8 cellular contexts compared by ENCODE assay signal in genomic region chr13:110680852-110681251, GRCh38. TPM values are rescaled to one million over a fixed set of nuclear protein-coding genes. Genes with fewer than 3 reads are reported as not detected.
DNase-seq lines count a peak whose midpoint lies in the region; ATAC-seq and TF ChIP-seq lines count a peak whose summit lies in the region.

No MANE protein-coding gene starts in this region.

- intact Hi-C loops in natural killer cell (cut with micrococcal nuclease): no loop called here

- POLR2A ChIA-PET in activated CD4-positive, alpha-beta memory T cell treated with anti-CD3 and anti-CD28 coated beads, Interleukin-2, amount 10 ng/mL, durations not matched to agents 7 days and 5 days (lab: Charles Lee): no interaction called here

- no peaks in the 10 kb centered on the region for H3K9me3 Mint-ChIP-seq in IgD-negative memory B cell
- H3K9me3 Mint-ChIP-seq in neural crest cell: no peaks in the 10 kb centered on the region
- no peaks in the 10 kb centered on the region for H3K9me3 Mint-ChIP-seq in natural killer cell
- H3K9me3 Mint-ChIP-seq in activated CD4-positive, alpha-beta memory T cell treated with anti-CD3 and anti-CD28 coated beads, Interleukin-2, amount 10 ng/mL, durations not matched to agents 7 days and 5 days: no peaks in the 10 kb centered on the region

- H3K36me3 Mint-ChIP-seq in IgD-negative memory B cell (peaks cover 6% of the 10 kb centered on the region), neural crest cell (ENCODE audit: low read depth) (peaks cover 31% of the 10 kb centered on the region), natural killer cell (peaks cover 6% of the 10 kb centered on the region)
- peaks cover 62% of the 10 kb centered on the region for H3K36me3 Mint-ChIP-seq in activated CD4-positive, alpha-beta memory T cell treated with anti-CD3 and anti-CD28 coated beads, Interleukin-2, amount 10 ng/mL, durations not matched to agents 7 days and 5 days (ENCODE audit: low read depth)

- in situ Hi-C loops in astrocyte of the cerebellum (cut with HindIII; ENCODE audit: low sequenced_read_pairs): no loop called here

- CTCF ChIA-PET in activated CD4-positive, alpha-beta memory T cell treated with anti-CD3 and anti-CD28 coated beads, Interleukin-2, amount 10 ng/mL, durations not matched to agents 7 days and 5 days (lab: Charles Lee): interaction anchor here (1.4 to 4.6 kb wide), 2 partner anchors 9 to 138 kb away, joined by 3 to 35 read pairs; no protein-coding TSS in a partner anchor

- no peak for ATAC-seq in natural killer cell

- no peaks in the 10 kb centered on the region for H3K27me3 Mint-ChIP-seq in IgD-negative memory B cell
- H3K27me3 Mint-ChIP-seq in neural crest cell (ENCODE audit: low read depth): no peaks in the 10 kb centered on the region
- no peaks in the 10 kb centered on the region for H3K27me3 Mint-ChIP-seq in natural killer cell (ENCODE audit: low read depth in 2 of 2)
- no peaks in the 10 kb centered on the region for H3K27me3 Mint-ChIP-seq in activated CD4-positive, alpha-beta memory T cell treated with anti-CD3 and anti-CD28 coated beads, Interleukin-2, amount 10 ng/mL, durations not matched to agents 7 days and 5 days

- peak overlapping the region in 2 of 3 donors; percentile 70 to 76 for H3K27ac Mint-ChIP-seq in IgD-negative memory B cell
- no peak overlapping the region for H3K27ac Mint-ChIP-seq in neural crest cell (ENCODE audit: unreplicated experiment)
- H3K27ac Mint-ChIP-seq in natural killer cell: no peak overlapping the region
- H3K27ac Mint-ChIP-seq in activated CD4-positive, alpha-beta memory T cell treated with anti-CD3 and anti-CD28 coated beads, Interleukin-2, amount 10 ng/mL, durations not matched to agents 7 days and 5 days: no peak overlapping the region

- H3K4me3 ChIP-seq in astrocyte of the cerebellum (ENCODE audit: low read depth, low read length): no peak overlapping the region

- H3K4me1 Mint-ChIP-seq in IgD-negative memory B cell: peaks cover 18 to 31% (median 30%) of the 10 kb centered on the region in 3 donors
- H3K4me1 Mint-ChIP-seq in neural crest cell: no peaks in the 10 kb centered on the region
- H3K4me1 Mint-ChIP-seq in natural killer cell: peaks cover 12 to 15% of the 10 kb centered on the region in 2 donors
- peaks cover 10% of the 10 kb centered on the region for H3K4me1 Mint-ChIP-seq in activated CD4-positive, alpha-beta memory T cell treated with anti-CD3 and anti-CD28 coated beads, Interleukin-2, amount 10 ng/mL, durations not matched to agents 7 days and 5 days

- peak overlapping the region in 1 of 4 donors; percentile 42 for H3K4me3 Mint-ChIP-seq in IgD-negative memory B cell
- no peak overlapping the region for H3K4me3 Mint-ChIP-seq in neural crest cell
- H3K4me3 Mint-ChIP-seq in natural killer cell: no peak overlapping the region
- H3K4me3 Mint-ChIP-seq in activated CD4-positive, alpha-beta memory T cell treated with anti-CD3 and anti-CD28 coated beads, Interleukin-2, amount 10 ng/mL, durations not matched to agents 7 days and 5 days: no peak overlapping the region

- TF ChIP-seq CTCF in astrocyte of the cerebellum (IDR thresholded peaks at IDR 0.05; ENCODE audit: low read depth, low read length, missing control alignments) (peak; percentile 54), neural crest cell (conservative IDR thresholded peaks at IDR 0.05) (peak; percentile 56), natural killer cell (IDR thresholded peaks at IDR 0.05) (no peak)

- DNase-seq in DMS53 (lab: John Stamatoyannopoulos, UW): peak; percentile 9
- DNase-seq in DMS53 treated with DMSO at 0.1 percent for 48 hours (lab: John Stamatoyannopoulos, UW; ENCODE audit: unreplicated experiment): no peak
- no peak for DNase-seq in astrocyte of the cerebellum (ENCODE audit: low read depth)
- peak; percentile 12 for DNase-seq in neural crest cell (ENCODE audit: low read depth, low spot score)
- DNase-seq in natural killer cell: no peak
- DNase-seq in activated CD4-positive, alpha-beta memory T cell treated with anti-CD3 and anti-CD28 coated beads, Interleukin-2, amount 10 ng/mL, durations not matched to agents 7 days and 5 days: no peak
- DNase-seq in NOMO-1 treated with dmso at 0.1 percent for 144 hours (lab: John Stamatoyannopoulos, UW; ENCODE audit: unreplicated experiment): no peak

RNA-seq across cellular contexts. Expression of gene CARS2, which starts 25.1 kb away (rescaled TPM):
- 68.5 TPM for polyA plus RNA-seq in IgD-negative memory B cell
- total RNA-seq in neural crest cell (81.5 and 92.3 TPM in 2 replicates), natural killer cell (10 to 100 TPM; 65.3 to 77.3 (median 73.0) TPM)
- total RNA-seq in activated CD4-positive, alpha-beta memory T cell treated with anti-CD3 and anti-CD28 coated beads, Interleukin-2, amount 10 ng/mL, durations not matched to agents 7 days and 5 days: 10 to 100 TPM; 51.8 to 53.5 TPM

RNA-seq across cellular contexts. Expression of gene ING1, which starts 32.6 kb away (rescaled TPM):
- polyA plus RNA-seq in IgD-negative memory B cell: 25.0 TPM
- total RNA-seq in neural crest cell: 26.8 and 29.6 TPM in 2 replicates
- total RNA-seq in natural killer cell: 10 to 100 TPM; 12.6 to 22.5 (median 15.5) TPM
- 10 to 100 TPM; 23.0 to 23.7 TPM for total RNA-seq in activated CD4-positive, alpha-beta memory T cell treated with anti-CD3 and anti-CD28 coated beads, Interleukin-2, amount 10 ng/mL, durations not matched to agents 7 days and 5 days

Comparison
In these comparisons a context has a peak if more than half of its experiments do, and no peak if none do; other contexts are left out.
1. DNase-seq: peak in DMS53 (single experiment) and neural crest cell (single experiment); none in DMS53 treated with DMSO at 0.1 percent for 48 hours (single experiment), astrocyte of the cerebellum (single experiment), natural killer cell (single experiment), activated CD4-positive, alpha-beta memory T cell treated with anti-CD3 and anti-CD28 coated beads, Interleukin-2, amount 10 ng/mL, durations not matched to agents 7 days and 5 days (single experiment) and NOMO-1 treated with dmso at 0.1 percent for 144 hours (single experiment).
2. H3K27ac Mint-ChIP-seq: peak in IgD-negative memory B cell (2 of 3); none in neural crest cell (single experiment), natural killer cell (0 of 2) and activated CD4-positive, alpha-beta memory T cell treated with anti-CD3 and anti-CD28 coated beads, Interleukin-2, amount 10 ng/mL, durations not matched to agents 7 days and 5 days (single experiment).